Comparison of ENCODE assay signal across 1 cellular context in genomic region chr10:3668961-3669330, GRCh38.
TF ChIP-seq lines count a peak whose summit lies in the region.

No MANE protein-coding gene starts in this region.

TF ChIP-seq in H1, 55 proteins besides CTCF, POLR2A, EP300 and RAD21 (continued from another document):
- TF ChIP-seq, protein P1, sequence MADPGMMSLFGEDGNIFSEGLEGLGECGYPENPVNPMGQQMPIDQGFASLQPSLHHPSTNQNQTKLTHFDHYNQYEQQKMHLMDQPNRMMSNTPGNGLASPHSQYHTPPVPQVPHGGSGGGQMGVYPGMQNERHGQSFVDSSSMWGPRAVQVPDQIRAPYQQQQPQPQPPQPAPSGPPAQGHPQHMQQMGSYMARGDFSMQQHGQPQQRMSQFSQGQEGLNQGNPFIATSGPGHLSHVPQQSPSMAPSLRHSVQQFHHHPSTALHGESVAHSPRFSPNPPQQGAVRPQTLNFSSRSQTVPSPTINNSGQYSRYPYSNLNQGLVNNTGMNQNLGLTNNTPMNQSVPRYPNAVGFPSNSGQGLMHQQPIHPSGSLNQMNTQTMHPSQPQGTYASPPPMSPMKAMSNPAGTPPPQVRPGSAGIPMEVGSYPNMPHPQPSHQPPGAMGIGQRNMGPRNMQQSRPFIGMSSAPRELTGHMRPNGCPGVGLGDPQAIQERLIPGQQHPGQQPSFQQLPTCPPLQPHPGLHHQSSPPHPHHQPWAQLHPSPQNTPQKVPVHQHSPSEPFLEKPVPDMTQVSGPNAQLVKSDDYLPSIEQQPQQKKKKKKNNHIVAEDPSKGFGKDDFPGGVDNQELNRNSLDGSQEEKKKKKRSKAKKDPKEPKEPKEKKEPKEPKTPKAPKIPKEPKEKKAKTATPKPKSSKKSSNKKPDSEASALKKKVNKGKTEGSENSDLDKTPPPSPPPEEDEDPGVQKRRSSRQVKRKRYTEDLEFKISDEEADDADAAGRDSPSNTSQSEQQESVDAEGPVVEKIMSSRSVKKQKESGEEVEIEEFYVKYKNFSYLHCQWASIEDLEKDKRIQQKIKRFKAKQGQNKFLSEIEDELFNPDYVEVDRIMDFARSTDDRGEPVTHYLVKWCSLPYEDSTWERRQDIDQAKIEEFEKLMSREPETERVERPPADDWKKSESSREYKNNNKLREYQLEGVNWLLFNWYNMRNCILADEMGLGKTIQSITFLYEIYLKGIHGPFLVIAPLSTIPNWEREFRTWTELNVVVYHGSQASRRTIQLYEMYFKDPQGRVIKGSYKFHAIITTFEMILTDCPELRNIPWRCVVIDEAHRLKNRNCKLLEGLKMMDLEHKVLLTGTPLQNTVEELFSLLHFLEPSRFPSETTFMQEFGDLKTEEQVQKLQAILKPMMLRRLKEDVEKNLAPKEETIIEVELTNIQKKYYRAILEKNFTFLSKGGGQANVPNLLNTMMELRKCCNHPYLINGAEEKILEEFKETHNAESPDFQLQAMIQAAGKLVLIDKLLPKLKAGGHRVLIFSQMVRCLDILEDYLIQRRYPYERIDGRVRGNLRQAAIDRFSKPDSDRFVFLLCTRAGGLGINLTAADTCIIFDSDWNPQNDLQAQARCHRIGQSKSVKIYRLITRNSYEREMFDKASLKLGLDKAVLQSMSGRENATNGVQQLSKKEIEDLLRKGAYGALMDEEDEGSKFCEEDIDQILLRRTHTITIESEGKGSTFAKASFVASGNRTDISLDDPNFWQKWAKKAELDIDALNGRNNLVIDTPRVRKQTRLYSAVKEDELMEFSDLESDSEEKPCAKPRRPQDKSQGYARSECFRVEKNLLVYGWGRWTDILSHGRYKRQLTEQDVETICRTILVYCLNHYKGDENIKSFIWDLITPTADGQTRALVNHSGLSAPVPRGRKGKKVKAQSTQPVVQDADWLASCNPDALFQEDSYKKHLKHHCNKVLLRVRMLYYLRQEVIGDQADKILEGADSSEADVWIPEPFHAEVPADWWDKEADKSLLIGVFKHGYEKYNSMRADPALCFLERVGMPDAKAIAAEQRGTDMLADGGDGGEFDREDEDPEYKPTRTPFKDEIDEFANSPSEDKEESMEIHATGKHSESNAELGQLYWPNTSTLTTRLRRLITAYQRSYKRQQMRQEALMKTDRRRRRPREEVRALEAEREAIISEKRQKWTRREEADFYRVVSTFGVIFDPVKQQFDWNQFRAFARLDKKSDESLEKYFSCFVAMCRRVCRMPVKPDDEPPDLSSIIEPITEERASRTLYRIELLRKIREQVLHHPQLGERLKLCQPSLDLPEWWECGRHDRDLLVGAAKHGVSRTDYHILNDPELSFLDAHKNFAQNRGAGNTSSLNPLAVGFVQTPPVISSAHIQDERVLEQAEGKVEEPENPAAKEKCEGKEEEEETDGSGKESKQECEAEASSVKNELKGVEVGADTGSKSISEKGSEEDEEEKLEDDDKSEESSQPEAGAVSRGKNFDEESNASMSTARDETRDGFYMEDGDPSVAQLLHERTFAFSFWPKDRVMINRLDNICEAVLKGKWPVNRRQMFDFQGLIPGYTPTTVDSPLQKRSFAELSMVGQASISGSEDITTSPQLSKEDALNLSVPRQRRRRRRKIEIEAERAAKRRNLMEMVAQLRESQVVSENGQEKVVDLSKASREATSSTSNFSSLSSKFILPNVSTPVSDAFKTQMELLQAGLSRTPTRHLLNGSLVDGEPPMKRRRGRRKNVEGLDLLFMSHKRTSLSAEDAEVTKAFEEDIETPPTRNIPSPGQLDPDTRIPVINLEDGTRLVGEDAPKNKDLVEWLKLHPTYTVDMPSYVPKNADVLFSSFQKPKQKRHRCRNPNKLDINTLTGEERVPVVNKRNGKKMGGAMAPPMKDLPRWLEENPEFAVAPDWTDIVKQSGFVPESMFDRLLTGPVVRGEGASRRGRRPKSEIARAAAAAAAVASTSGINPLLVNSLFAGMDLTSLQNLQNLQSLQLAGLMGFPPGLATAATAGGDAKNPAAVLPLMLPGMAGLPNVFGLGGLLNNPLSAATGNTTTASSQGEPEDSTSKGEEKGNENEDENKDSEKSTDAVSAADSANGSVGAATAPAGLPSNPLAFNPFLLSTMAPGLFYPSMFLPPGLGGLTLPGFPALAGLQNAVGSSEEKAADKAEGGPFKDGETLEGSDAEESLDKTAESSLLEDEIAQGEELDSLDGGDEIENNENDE (IDR thresholded peaks at IDR 0.05; ENCODE audit: insufficient replicate concordance, low read length) = no peak
- TF ChIP-seq HDAC2 (IDR thresholded peaks at IDR 0.05; ENCODE audit: borderline replicate concordance in 1 of 2, low read depth in 2 of 2, low read length in 2 of 2) (no peak), TBP (IDR thresholded peaks at IDR 0.05; ENCODE audit: low read depth, low read length) (no peak)
TF ChIP-seq in H1: peak in this region for 0.
